In genomic region chr1:212987702-212988322, GRCh38 we compare ENCODE assay signal across 1 cellular context.
TF ChIP-seq lines count a peak whose summit lies in the region.

No MANE protein-coding gene starts in this region.

TF ChIP-seq in GM12878, 131 proteins besides CTCF, POLR2A, EP300 and RAD21 (continued from another document):
- no peak for TF ChIP-seq CUX1 (IDR thresholded peaks at IDR 0.05; ENCODE audit: insufficient replicate concordance, low read depth, low read length)
- TF ChIP-seq NFIC (IDR thresholded peaks at IDR 0.05; ENCODE audit: low read depth, low read length) = no peak
- TF ChIP-seq ATF7 (IDR thresholded peaks at IDR 0.05; ENCODE audit: low read depth) = no peak
